ENCODE assay signal across 1 cellular context in genomic region chr3:140386357-140387100, GRCh38.
TF ChIP-seq lines count a peak whose summit lies in the region.

No MANE protein-coding gene starts in this region.

TF ChIP-seq in HepG2, 621 proteins besides CTCF, POLR2A, EP300 and RAD21 (continued from another document):
- TF ChIP-seq, protein P1, sequence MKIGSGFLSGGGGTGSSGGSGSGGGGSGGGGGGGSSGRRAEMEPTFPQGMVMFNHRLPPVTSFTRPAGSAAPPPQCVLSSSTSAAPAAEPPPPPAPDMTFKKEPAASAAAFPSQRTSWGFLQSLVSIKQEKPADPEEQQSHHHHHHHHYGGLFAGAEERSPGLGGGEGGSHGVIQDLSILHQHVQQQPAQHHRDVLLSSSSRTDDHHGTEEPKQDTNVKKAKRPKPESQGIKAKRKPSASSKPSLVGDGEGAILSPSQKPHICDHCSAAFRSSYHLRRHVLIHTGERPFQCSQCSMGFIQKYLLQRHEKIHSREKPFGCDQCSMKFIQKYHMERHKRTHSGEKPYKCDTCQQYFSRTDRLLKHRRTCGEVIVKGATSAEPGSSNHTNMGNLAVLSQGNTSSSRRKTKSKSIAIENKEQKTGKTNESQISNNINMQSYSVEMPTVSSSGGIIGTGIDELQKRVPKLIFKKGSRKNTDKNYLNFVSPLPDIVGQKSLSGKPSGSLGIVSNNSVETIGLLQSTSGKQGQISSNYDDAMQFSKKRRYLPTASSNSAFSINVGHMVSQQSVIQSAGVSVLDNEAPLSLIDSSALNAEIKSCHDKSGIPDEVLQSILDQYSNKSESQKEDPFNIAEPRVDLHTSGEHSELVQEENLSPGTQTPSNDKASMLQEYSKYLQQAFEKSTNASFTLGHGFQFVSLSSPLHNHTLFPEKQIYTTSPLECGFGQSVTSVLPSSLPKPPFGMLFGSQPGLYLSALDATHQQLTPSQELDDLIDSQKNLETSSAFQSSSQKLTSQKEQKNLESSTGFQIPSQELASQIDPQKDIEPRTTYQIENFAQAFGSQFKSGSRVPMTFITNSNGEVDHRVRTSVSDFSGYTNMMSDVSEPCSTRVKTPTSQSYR (CRISPR knock-in tag; IDR thresholded peaks at IDR 0.05; ENCODE audit: borderline replicate concordance) = no peak
- TF ChIP-seq ATAD3A (CRISPR knock-in tag; IDR thresholded peaks at IDR 0.05) (no peak), RXRB (CRISPR knock-in tag; IDR thresholded peaks at IDR 0.05; ENCODE audit: borderline replicate concordance) (no peak), ZNF207 (IDR thresholded peaks at IDR 0.05; ENCODE audit: borderline replicate concordance) (no peak), SP1 (IDR thresholded peaks at IDR 0.05) (no peak), SP1 (CRISPR knock-in tag; IDR thresholded peaks at IDR 0.05) (no peak), ZBTB42 (CRISPR knock-in tag; IDR thresholded peaks at IDR 0.05) (no peak), SRY (CRISPR knock-in tag; IDR thresholded peaks at IDR 0.05) (no peak), RBM39 (IDR thresholded peaks at IDR 0.05; ENCODE audit: low read depth, low read length, poor library complexity, severe bottlenecking) (no peak), EED (CRISPR knock-in tag; IDR thresholded peaks at IDR 0.05) (no peak), TEF (CRISPR knock-in tag; IDR thresholded peaks at IDR 0.05) (0 out of 2 replicates have a peak, but pooled peaks have one; percentile 39), AGO1 (IDR thresholded peaks at IDR 0.05; ENCODE audit: low read depth, low read length, poor library complexity, severe bottlenecking) (no peak), HOXA9 (CRISPR knock-in tag; IDR thresholded peaks at IDR 0.05; ENCODE audit: borderline replicate concordance) (no peak), SP4 (CRISPR knock-in tag; IDR thresholded peaks at IDR 0.05) (no peak), ZNF333 (CRISPR knock-in tag; IDR thresholded peaks at IDR 0.05; ENCODE audit: borderline replicate concordance) (no peak), NFE2L2 (IDR thresholded peaks at IDR 0.05; ENCODE audit: low read length) (peak; percentile 96), MZF1 (CRISPR knock-in tag; IDR thresholded peaks at IDR 0.05; ENCODE audit: borderline replicate concordance) (no peak), ZNF776 (CRISPR knock-in tag; IDR thresholded peaks at IDR 0.05) (no peak), ZNF331 (CRISPR knock-in tag; IDR thresholded peaks at IDR 0.05) (no peak), MAFK (conservative IDR thresholded peaks at IDR 0.05 in 1 of 2, IDR thresholded peaks at IDR 0.05 in 1 of 2; ENCODE audit: low read length in 2 of 2) (peak; percentile 91 to 93), SUZ12 (IDR thresholded peaks at IDR 0.05; ENCODE audit: low read depth, low read length) (no peak), ARNT (IDR thresholded peaks at IDR 0.05) (no peak), SKI (IDR thresholded peaks at IDR 0.05; ENCODE audit: partially characterized antibody) (no peak), CHD4 (IDR thresholded peaks at IDR 0.05; ENCODE audit: borderline replicate concordance, low read length) (no peak), TARDBP (CRISPR knock-in tag; IDR thresholded peaks at IDR 0.05) (no peak), XBP1 (CRISPR knock-in tag; IDR thresholded peaks at IDR 0.05) (no peak)
- TF ChIP-seq, protein P2, sequence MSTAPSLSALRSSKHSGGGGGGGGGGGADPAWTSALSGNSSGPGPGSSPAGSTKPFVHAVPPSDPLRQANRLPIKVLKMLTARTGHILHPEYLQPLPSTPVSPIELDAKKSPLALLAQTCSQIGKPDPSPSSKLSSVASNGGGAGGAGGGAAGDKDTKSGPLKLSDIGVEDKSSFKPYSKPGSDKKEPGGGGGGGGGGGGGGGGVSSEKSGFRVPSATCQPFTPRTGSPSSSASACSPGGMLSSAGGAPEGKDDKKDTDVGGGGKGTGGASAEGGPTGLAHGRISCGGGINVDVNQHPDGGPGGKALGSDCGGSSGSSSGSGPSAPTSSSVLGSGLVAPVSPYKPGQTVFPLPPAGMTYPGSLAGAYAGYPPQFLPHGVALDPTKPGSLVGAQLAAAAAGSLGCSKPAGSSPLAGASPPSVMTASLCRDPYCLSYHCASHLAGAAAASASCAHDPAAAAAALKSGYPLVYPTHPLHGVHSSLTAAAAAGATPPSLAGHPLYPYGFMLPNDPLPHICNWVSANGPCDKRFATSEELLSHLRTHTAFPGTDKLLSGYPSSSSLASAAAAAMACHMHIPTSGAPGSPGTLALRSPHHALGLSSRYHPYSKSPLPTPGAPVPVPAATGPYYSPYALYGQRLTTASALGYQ (CRISPR knock-in tag; IDR thresholded peaks at IDR 0.05) = no peak
- TF ChIP-seq, protein P3, sequence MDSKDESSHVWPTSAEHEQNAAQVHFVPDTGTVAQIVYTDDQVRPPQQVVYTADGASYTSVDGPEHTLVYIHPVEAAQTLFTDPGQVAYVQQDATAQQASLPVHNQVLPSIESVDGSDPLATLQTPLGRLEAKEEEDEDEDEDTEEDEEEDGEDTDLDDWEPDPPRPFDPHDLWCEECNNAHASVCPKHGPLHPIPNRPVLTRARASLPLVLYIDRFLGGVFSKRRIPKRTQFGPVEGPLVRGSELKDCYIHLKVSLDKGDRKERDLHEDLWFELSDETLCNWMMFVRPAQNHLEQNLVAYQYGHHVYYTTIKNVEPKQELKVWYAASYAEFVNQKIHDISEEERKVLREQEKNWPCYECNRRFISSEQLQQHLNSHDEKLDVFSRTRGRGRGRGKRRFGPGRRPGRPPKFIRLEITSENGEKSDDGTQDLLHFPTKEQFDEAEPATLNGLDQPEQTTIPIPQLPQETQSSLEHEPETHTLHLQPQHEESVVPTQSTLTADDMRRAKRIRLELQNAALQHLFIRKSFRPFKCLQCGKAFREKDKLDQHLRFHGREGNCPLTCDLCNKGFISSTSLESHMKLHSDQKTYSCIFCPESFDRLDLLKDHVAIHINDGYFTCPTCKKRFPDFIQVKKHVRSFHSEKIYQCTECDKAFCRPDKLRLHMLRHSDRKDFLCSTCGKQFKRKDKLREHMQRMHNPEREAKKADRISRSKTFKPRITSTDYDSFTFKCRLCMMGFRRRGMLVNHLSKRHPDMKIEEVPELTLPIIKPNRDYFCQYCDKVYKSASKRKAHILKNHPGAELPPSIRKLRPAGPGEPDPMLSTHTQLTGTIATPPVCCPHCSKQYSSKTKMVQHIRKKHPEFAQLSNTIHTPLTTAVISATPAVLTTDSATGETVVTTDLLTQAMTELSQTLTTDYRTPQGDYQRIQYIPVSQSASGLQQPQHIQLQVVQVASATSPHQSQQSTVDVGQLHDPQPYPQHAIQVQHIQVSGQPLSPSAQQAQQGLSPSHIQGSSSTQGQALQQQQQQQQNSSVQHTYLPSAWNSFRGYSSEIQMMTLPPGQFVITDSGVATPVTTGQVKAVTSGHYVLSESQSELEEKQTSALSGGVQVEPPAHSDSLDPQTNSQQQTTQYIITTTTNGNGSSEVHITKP (CRISPR knock-in tag; IDR thresholded peaks at IDR 0.05; ENCODE audit: low read depth) = no peak
- TF ChIP-seq, protein P4, sequence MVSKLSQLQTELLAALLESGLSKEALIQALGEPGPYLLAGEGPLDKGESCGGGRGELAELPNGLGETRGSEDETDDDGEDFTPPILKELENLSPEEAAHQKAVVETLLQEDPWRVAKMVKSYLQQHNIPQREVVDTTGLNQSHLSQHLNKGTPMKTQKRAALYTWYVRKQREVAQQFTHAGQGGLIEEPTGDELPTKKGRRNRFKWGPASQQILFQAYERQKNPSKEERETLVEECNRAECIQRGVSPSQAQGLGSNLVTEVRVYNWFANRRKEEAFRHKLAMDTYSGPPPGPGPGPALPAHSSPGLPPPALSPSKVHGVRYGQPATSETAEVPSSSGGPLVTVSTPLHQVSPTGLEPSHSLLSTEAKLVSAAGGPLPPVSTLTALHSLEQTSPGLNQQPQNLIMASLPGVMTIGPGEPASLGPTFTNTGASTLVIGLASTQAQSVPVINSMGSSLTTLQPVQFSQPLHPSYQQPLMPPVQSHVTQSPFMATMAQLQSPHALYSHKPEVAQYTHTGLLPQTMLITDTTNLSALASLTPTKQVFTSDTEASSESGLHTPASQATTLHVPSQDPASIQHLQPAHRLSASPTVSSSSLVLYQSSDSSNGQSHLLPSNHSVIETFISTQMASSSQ (IDR thresholded peaks at IDR 0.05; ENCODE audit: low read depth) = no peak
- TF ChIP-seq, protein P4 (CRISPR knock-in tag; IDR thresholded peaks at IDR 0.05; ENCODE audit: borderline replicate concordance) = no peak
- TF ChIP-seq, protein P5, sequence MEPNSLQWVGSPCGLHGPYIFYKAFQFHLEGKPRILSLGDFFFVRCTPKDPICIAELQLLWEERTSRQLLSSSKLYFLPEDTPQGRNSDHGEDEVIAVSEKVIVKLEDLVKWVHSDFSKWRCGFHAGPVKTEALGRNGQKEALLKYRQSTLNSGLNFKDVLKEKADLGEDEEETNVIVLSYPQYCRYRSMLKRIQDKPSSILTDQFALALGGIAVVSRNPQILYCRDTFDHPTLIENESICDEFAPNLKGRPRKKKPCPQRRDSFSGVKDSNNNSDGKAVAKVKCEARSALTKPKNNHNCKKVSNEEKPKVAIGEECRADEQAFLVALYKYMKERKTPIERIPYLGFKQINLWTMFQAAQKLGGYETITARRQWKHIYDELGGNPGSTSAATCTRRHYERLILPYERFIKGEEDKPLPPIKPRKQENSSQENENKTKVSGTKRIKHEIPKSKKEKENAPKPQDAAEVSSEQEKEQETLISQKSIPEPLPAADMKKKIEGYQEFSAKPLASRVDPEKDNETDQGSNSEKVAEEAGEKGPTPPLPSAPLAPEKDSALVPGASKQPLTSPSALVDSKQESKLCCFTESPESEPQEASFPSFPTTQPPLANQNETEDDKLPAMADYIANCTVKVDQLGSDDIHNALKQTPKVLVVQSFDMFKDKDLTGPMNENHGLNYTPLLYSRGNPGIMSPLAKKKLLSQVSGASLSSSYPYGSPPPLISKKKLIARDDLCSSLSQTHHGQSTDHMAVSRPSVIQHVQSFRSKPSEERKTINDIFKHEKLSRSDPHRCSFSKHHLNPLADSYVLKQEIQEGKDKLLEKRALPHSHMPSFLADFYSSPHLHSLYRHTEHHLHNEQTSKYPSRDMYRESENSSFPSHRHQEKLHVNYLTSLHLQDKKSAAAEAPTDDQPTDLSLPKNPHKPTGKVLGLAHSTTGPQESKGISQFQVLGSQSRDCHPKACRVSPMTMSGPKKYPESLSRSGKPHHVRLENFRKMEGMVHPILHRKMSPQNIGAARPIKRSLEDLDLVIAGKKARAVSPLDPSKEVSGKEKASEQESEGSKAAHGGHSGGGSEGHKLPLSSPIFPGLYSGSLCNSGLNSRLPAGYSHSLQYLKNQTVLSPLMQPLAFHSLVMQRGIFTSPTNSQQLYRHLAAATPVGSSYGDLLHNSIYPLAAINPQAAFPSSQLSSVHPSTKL (CRISPR knock-in tag; IDR thresholded peaks at IDR 0.05) = peak; percentile 30; the same call in 1 of the 2 replicates
